Comparison of ENCODE assay signal across 28 cellular contexts in the genomic region with DNA sequence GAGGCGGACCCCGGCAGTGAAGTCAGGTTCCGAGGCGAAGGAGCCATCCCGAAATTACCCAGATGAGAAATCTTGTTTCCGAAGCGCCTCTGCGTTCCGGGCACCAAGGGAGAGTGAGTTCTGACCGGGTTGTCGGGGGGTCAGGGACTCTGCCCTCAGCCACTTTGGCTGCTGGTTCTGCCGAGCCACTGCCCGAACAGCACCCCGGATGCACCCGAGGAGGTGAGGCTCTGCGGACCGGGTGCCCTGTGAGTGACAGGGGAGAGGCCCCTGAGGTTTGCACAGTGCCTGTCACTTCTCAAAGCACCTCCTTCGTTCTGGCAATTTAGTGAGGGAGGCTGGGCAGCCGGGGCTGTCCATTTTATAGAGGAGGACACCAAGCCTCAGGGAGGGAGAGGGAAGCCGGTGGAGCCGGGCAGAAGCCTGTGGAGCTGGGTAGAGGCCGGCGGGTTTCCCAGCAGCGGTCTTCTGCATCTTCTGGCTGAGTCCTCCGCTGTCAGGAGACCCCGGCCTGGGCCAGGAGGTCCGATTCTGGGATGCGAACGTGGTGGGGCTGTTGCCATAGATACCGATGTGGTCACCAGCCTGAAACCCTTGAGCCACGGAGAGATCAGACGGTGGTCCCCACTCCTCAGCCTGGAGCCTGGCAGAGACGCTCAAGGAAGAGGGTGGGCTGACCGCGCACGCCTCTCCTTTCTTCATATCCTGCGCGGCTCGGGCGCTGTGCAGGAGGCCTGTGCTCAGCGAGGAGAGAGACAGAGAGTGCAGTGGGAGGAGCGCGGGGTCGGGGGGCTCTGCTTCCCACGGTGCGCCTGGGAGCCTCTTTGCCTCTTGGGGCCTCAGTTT. TPM values are rescaled to one million over a fixed set of nuclear protein-coding genes. Genes with fewer than 3 reads are reported as not detected.
"Had no signal": no experiment of that assay in that cellular context is flagged by ENCODE, and none has a peak within 500 bp of the region (broad histone marks: within the 10 kb centered on the region; RNA-seq: fewer than 3 reads in every experiment).

No MANE protein-coding gene starts in this region.

- H3K9me3 ChIP-seq: adrenal gland, heart right ventricle, left ventricle myocardium inferior, thoracic aorta, uterus had no signal

- H3K27me3 ChIP-seq: adrenal gland, uterus had no signal

- H3K4me3 Mint-ChIP-seq: activated CD4-positive, alpha-beta T cell treated with anti-CD3 and anti-CD28 coated beads for 36 hours; activated CD8-positive, alpha-beta memory T cell treated with anti-CD3 and anti-CD28 coated beads, Interleukin-2, amount 10 ng/mL, durations not matched to agents 7 days and 5 days; activated CD8-positive, alpha-beta T cell treated with anti-CD3 and anti-CD28 coated beads, Interleukin-2, amount 10 ng/mL, durations not matched to agents 7 days and 5 days; activated naive CD8-positive, alpha-beta T cell treated with anti-CD3 and anti-CD28 coated beads for 36 hours; endodermal cell; mesothelial cell of epicardium; naive B cell; nephron progenitor cell; stimulated activated effector memory CD8-positive, alpha-beta T cell treated with anti-CD3 and anti-CD28 coated beads, Interleukin-12 subunit alpha, Interleukin-12 subunit beta, amount 100 ng/mL, for 72 hours; stimulated activated naive CD8-positive, alpha-beta T cell treated with anti-CD3 and anti-CD28 coated beads, Interleukin-15, Interleukin-2, amounts not matched to agents 100 ng/mL and 50 ng/mL, for 24 hours; T-helper 2 cell treated with Interferon-gamma antibody and Interleukin-4, amounts not matched to agents 5 μg/mL and 100 μg/mL, for 36 hours had no signal

- H3K4me3 ChIP-seq: adrenal gland, heart right ventricle, left ventricle myocardium inferior, thoracic aorta, uterus had no signal

- ATAC-seq: activated CD4-positive, alpha-beta T cell treated with anti-CD3 and anti-CD28 coated beads for 36 hours; activated CD8-positive, alpha-beta memory T cell treated with anti-CD3 and anti-CD28 coated beads, Interleukin-2, amount 10 ng/mL, durations not matched to agents 7 days and 5 days; activated CD8-positive, alpha-beta T cell treated with anti-CD3 and anti-CD28 coated beads, Interleukin-2, amount 10 ng/mL, durations not matched to agents 7 days and 5 days; esophagus mucosa; right cardiac atrium; stimulated activated effector memory CD8-positive, alpha-beta T cell treated with anti-CD3 and anti-CD28 coated beads, Interleukin-12 subunit alpha, Interleukin-12 subunit beta, amount 100 ng/mL, for 72 hours had no signal

- H3K4me1 Mint-ChIP-seq: activated CD4-positive, alpha-beta T cell treated with anti-CD3 and anti-CD28 coated beads for 36 hours; activated CD8-positive, alpha-beta memory T cell treated with anti-CD3 and anti-CD28 coated beads, Interleukin-2, amount 10 ng/mL, durations not matched to agents 7 days and 5 days; activated naive CD8-positive, alpha-beta T cell treated with anti-CD3 and anti-CD28 coated beads for 36 hours; endodermal cell; mesothelial cell of epicardium; naive B cell; stimulated activated effector memory CD8-positive, alpha-beta T cell treated with anti-CD3 and anti-CD28 coated beads, Interleukin-12 subunit alpha, Interleukin-12 subunit beta, amount 100 ng/mL, for 72 hours had no signal

- H3K36me3 ChIP-seq: adrenal gland, brain microvascular endothelial cell, heart right ventricle, left ventricle myocardium inferior, thoracic aorta, uterus had no signal

- H3K27ac Mint-ChIP-seq: activated CD4-positive, alpha-beta T cell treated with anti-CD3 and anti-CD28 coated beads for 36 hours; activated CD8-positive, alpha-beta memory T cell treated with anti-CD3 and anti-CD28 coated beads, Interleukin-2, amount 10 ng/mL, durations not matched to agents 7 days and 5 days; activated CD8-positive, alpha-beta T cell treated with anti-CD3 and anti-CD28 coated beads, Interleukin-2, amount 10 ng/mL, durations not matched to agents 7 days and 5 days; activated naive CD8-positive, alpha-beta T cell treated with anti-CD3 and anti-CD28 coated beads for 36 hours; endodermal cell; mesothelial cell of epicardium; nephron progenitor cell; stimulated activated effector memory CD8-positive, alpha-beta T cell treated with anti-CD3 and anti-CD28 coated beads, Interleukin-12 subunit alpha, Interleukin-12 subunit beta, amount 100 ng/mL, for 72 hours; stimulated activated naive CD8-positive, alpha-beta T cell treated with anti-CD3 and anti-CD28 coated beads, Interleukin-15, Interleukin-2, amounts not matched to agents 100 ng/mL and 50 ng/mL, for 24 hours; T-helper 2 cell treated with Interferon-gamma antibody and Interleukin-4, amounts not matched to agents 5 μg/mL and 100 μg/mL, for 36 hours had no signal

- H3K9me3 Mint-ChIP-seq: activated naive CD8-positive, alpha-beta T cell treated with anti-CD3 and anti-CD28 coated beads for 36 hours; endodermal cell; mesothelial cell of epicardium; naive B cell; nephron progenitor cell; stimulated activated effector memory CD8-positive, alpha-beta T cell treated with anti-CD3 and anti-CD28 coated beads, Interleukin-12 subunit alpha, Interleukin-12 subunit beta, amount 100 ng/mL, for 72 hours; stimulated activated naive CD8-positive, alpha-beta T cell treated with anti-CD3 and anti-CD28 coated beads, Interleukin-15, Interleukin-2, amounts not matched to agents 100 ng/mL and 50 ng/mL, for 24 hours; T-helper 2 cell treated with Interferon-gamma antibody and Interleukin-4, amounts not matched to agents 5 μg/mL and 100 μg/mL, for 36 hours had no signal

- H3K36me3 Mint-ChIP-seq: activated CD8-positive, alpha-beta memory T cell treated with anti-CD3 and anti-CD28 coated beads, Interleukin-2, amount 10 ng/mL, durations not matched to agents 7 days and 5 days; activated naive CD8-positive, alpha-beta T cell treated with anti-CD3 and anti-CD28 coated beads for 36 hours; mesothelial cell of epicardium; naive B cell; stimulated activated effector memory CD8-positive, alpha-beta T cell treated with anti-CD3 and anti-CD28 coated beads, Interleukin-12 subunit alpha, Interleukin-12 subunit beta, amount 100 ng/mL, for 72 hours had no signal

- H3K4me1 ChIP-seq: adrenal gland, heart right ventricle, left ventricle myocardium inferior, uterus had no signal

- DNase-seq: activated CD4-positive, alpha-beta T cell treated with anti-CD3 and anti-CD28 coated beads for 36 hours; activated CD4-positive, CD25-positive, alpha-beta regulatory T cell; activated CD8-positive, alpha-beta memory T cell treated with anti-CD3 and anti-CD28 coated beads, Interleukin-2, amount 10 ng/mL, durations not matched to agents 7 days and 5 days; activated CD8-positive, alpha-beta T cell treated with anti-CD3 and anti-CD28 coated beads, Interleukin-2, amount 10 ng/mL, durations not matched to agents 7 days and 5 days; activated naive CD4-positive, alpha-beta T cell; activated naive CD8-positive, alpha-beta T cell treated with anti-CD3 and anti-CD28 coated beads for 36 hours; activated T-cell treated with anti-CD3 and anti-CD28 coated beads, Interleukin-2, amount 50 U/mL, for 48 hours; adrenal gland; brain microvascular endothelial cell; endodermal cell; foreskin fibroblast; heart right ventricle; left ventricle myocardium inferior; naive B cell; nephron progenitor cell; occipital lobe; right cardiac atrium; stimulated activated CD4-positive, alpha-beta T cell treated with anti-CD3 and anti-CD28 coated beads, Interleukin-4, amount 100 ng/mL, for 24 hours; T-helper 1 cell; trophoblast cell; uterus had no signal

- H3K27ac ChIP-seq: adrenal gland, brain microvascular endothelial cell, heart right ventricle, left ventricle myocardium inferior, thoracic aorta, uterus had no signal

RNA-seq across cellular contexts. Expression of a gene that starts 18.9 kb away (rescaled TPM):
- total RNA-seq: activated CD4-positive, alpha-beta T cell treated with anti-CD3 and anti-CD28 coated beads for 36 hours; activated CD8-positive, alpha-beta memory T cell treated with anti-CD3 and anti-CD28 coated beads, Interleukin-2, amount 10 ng/mL, durations not matched to agents 7 days and 5 days; activated naive CD8-positive, alpha-beta T cell treated with anti-CD3 and anti-CD28 coated beads for 36 hours; esophagus mucosa; heart right ventricle; left ventricle myocardium inferior; right cardiac atrium; subcutaneous adipose tissue had no signal
